ENCODE assay signal across 20 cellular contexts in the genomic region with DNA sequence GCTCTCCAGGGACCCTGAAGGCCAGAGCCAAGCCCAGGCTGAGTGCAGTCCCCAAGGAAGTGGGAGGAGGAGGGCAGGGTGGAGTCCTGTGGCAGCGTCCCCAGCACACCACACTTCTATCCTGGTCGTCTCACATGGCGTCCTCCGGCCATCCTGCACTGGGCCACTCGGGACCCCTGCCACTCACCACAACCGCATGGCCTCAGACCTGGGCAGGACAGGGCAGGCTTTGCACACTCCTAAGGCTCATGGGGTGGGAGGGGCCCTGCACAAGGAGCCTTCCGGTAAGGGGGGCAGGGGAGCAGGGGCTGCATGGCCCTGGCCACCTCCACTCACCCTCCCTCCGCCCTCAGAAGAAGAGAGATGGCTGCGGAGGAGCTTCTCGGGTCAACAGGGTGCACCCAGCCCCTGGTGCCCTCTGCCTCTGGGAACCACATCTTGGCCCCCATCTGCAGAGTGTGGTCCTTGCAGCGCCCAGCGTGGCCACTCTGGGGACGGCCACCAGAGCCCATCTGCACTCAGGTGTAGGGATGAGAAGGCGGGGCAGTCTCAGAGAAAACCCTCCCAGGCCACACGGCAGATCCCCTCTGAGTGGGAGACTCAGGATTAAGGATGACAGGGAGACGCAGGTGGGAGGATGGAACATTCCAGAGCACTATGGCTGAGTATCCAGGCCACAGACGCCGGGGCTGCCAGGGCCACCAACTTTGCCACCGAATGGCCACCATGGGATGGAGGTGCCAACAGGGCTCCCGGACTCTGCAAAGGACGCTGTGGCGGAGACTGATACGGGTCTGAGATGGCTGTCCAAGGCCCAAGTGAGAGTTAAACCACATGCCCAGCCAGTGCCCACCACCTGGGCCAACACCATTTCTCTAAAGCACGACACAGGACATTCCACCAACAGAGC. TPM values are rescaled to one million over a fixed set of nuclear protein-coding genes. Genes with fewer than 3 reads are reported as not detected.
DNase-seq lines count a peak whose midpoint lies in the region; ATAC-seq and FAIRE-seq lines count a peak whose summit lies in the region.
"Had no signal": no experiment of that assay in that cellular context is flagged by ENCODE, and none has a peak within 500 bp of the region (broad histone marks: within the 10 kb centered on the region; RNA-seq: fewer than 3 reads in every experiment).

No MANE protein-coding gene starts in this region.

- H3K9me3 ChIP-seq in T-helper 17 cell (ENCODE audit: control insufficient read depth, low read length, poor library complexity, severe bottlenecking): no peaks in the 10 kb centered on the region
- H3K9me3 ChIP-seq: body of pancreas, heart left ventricle had no signal

- ATAC-seq in T-helper 17 cell: no peak
- ATAC-seq in HG02798 (IDR thresholded peaks at IDR 0.05; ENCODE audit: poor library complexity, unreplicated experiment): no peak
- no peak for ATAC-seq in HG03520 (IDR thresholded peaks at IDR 0.05; ENCODE audit: unreplicated experiment)
- ATAC-seq: body of pancreas, heart left ventricle had no signal

- H3K27me3 Mint-ChIP-seq in activated naive CD4-positive, alpha-beta T cell treated with anti-CD3 and anti-CD28 coated beads, Interleukin-2, amount 10 ng/mL, durations not matched to agents 7 days and 5 days: peaks cover 5% of the 10 kb centered on the region
- no peaks in the 10 kb centered on the region for H3K27me3 Mint-ChIP-seq in T-helper 17 cell
- H3K27me3 Mint-ChIP-seq: activated CD4-positive, alpha-beta T cell treated with anti-CD3 and anti-CD28 coated beads, Interleukin-2, amount 10 ng/mL, durations not matched to agents 7 days and 5 days; activated naive CD4-positive, alpha-beta T cell treated with anti-CD3 and anti-CD28 coated beads, Interleukin-2, amount 50 U/mL, for 24 hours had no signal

- DNase-seq in activated naive CD4-positive, alpha-beta T cell treated with anti-CD3 and anti-CD28 coated beads, Interleukin-2, amount 50 U/mL, for 16 hours: peak; percentile 4
- no peak for DNase-seq in activated naive CD4-positive, alpha-beta T cell treated with anti-CD3 and anti-CD28 coated beads, Interleukin-2, amount 10 ng/mL, durations not matched to agents 7 days and 5 days
- DNase-seq in T-helper 17 cell (no peak), mesenteric fat pad (ENCODE audit: low spot score) (peak; percentile 88), urothelium cell line (ENCODE audit: low spot score) (no peak)
- no peak for DNase-seq in stimulated activated CD4-positive, alpha-beta T cell treated with anti-CD3 and anti-CD28 coated beads, Interleukin-4, amount 100 ng/mL, for 4 hours
- DNase-seq: ACHN; activated T-cell treated with anti-CD3 and anti-CD28 coated beads, Interleukin-2, amount 50 U/mL, for 24 hours; NCI-H146; stimulated activated CD4-positive, alpha-beta T cell treated with anti-CD3 and anti-CD28 coated beads, Interleukin-4, amount 100 ng/mL, for 24 hours had no signal

- H3K36me3 Mint-ChIP-seq in activated naive CD4-positive, alpha-beta T cell treated with anti-CD3 and anti-CD28 coated beads, Interleukin-2, amount 10 ng/mL, durations not matched to agents 7 days and 5 days: no peaks in the 10 kb centered on the region
- H3K36me3 Mint-ChIP-seq in T-helper 17 cell (ENCODE audit: low read depth): no peaks in the 10 kb centered on the region
- H3K36me3 Mint-ChIP-seq: activated naive CD4-positive, alpha-beta T cell treated with anti-CD3 and anti-CD28 coated beads, Interleukin-2, amount 50 U/mL, for 24 hours; CD14-positive monocyte; T-cell had no signal

- H3K4me3 Mint-ChIP-seq in activated naive CD4-positive, alpha-beta T cell treated with anti-CD3 and anti-CD28 coated beads, Interleukin-2, amount 10 ng/mL, durations not matched to agents 7 days and 5 days: no peak overlapping the region
- H3K4me3 Mint-ChIP-seq in T-helper 17 cell: peak overlapping the region; percentile 15
- H3K4me3 Mint-ChIP-seq: activated CD4-positive, alpha-beta T cell treated with anti-CD3 and anti-CD28 coated beads, Interleukin-2, amount 10 ng/mL, durations not matched to agents 7 days and 5 days; activated naive CD4-positive, alpha-beta T cell treated with anti-CD3 and anti-CD28 coated beads, Interleukin-2, amount 50 U/mL, for 24 hours; activated T-cell treated with anti-CD3 and anti-CD28 coated beads, Interleukin-2, amount 50 U/mL, for 24 hours; CD14-positive monocyte; T-cell had no signal

- FAIRE-seq in urothelium cell line (lab: Jason Lieb, UNC): peak; percentile 35
- FAIRE-seq: colon had no signal

- CTCF ChIA-PET in activated naive CD4-positive, alpha-beta T cell treated with anti-CD3 and anti-CD28 coated beads, Interleukin-2, amount 10 ng/mL, durations not matched to agents 7 days and 5 days (lab: Charles Lee): no interaction called here

- H3K9me3 Mint-ChIP-seq in activated naive CD4-positive, alpha-beta T cell treated with anti-CD3 and anti-CD28 coated beads, Interleukin-2, amount 10 ng/mL, durations not matched to agents 7 days and 5 days: no peaks in the 10 kb centered on the region
- H3K9me3 Mint-ChIP-seq: activated CD4-positive, alpha-beta T cell treated with anti-CD3 and anti-CD28 coated beads, Interleukin-2, amount 10 ng/mL, durations not matched to agents 7 days and 5 days; activated naive CD4-positive, alpha-beta T cell treated with anti-CD3 and anti-CD28 coated beads, Interleukin-2, amount 50 U/mL, for 24 hours; activated T-cell treated with anti-CD3 and anti-CD28 coated beads, Interleukin-2, amount 50 U/mL, for 24 hours; CD14-positive monocyte; neural crest cell; T-cell had no signal

- H3K27ac Mint-ChIP-seq in activated naive CD4-positive, alpha-beta T cell treated with anti-CD3 and anti-CD28 coated beads, Interleukin-2, amount 10 ng/mL, durations not matched to agents 7 days and 5 days: no peak overlapping the region
- H3K27ac Mint-ChIP-seq in T-helper 17 cell: no peak overlapping the region
- H3K27ac Mint-ChIP-seq: activated CD4-positive, alpha-beta T cell treated with anti-CD3 and anti-CD28 coated beads, Interleukin-2, amount 10 ng/mL, durations not matched to agents 7 days and 5 days; activated naive CD4-positive, alpha-beta T cell treated with anti-CD3 and anti-CD28 coated beads, Interleukin-2, amount 50 U/mL, for 24 hours; activated T-cell treated with anti-CD3 and anti-CD28 coated beads, Interleukin-2, amount 50 U/mL, for 24 hours; CD14-positive monocyte; T-cell had no signal

- H3K4me1 Mint-ChIP-seq in activated naive CD4-positive, alpha-beta T cell treated with anti-CD3 and anti-CD28 coated beads, Interleukin-2, amount 10 ng/mL, durations not matched to agents 7 days and 5 days: no peaks in the 10 kb centered on the region
- H3K4me1 Mint-ChIP-seq in T-helper 17 cell: no peaks in the 10 kb centered on the region
- H3K4me1 Mint-ChIP-seq: activated CD4-positive, alpha-beta T cell treated with anti-CD3 and anti-CD28 coated beads, Interleukin-2, amount 10 ng/mL, durations not matched to agents 7 days and 5 days; activated naive CD4-positive, alpha-beta T cell treated with anti-CD3 and anti-CD28 coated beads, Interleukin-2, amount 50 U/mL, for 24 hours; CD14-positive monocyte; neural crest cell; T-cell had no signal

RNA-seq across cellular contexts. Expression of a gene that starts 7.6 kb away (rescaled TPM):
- total RNA-seq in T-helper 17 cell (10 to 100 TPM; 17.3 to 35.4 TPM), mesenteric fat pad (5.4 TPM)

Comparison
In these comparisons a context has a peak if more than half of its experiments do, and no peak if none do; other contexts are left out.
1. DNase-seq: peak in activated naive CD4-positive, alpha-beta T cell treated with anti-CD3 and anti-CD28 coated beads, Interleukin-2, amount 50 U/mL, for 16 hours (single experiment) and mesenteric fat pad (single experiment); none in activated naive CD4-positive, alpha-beta T cell treated with anti-CD3 and anti-CD28 coated beads, Interleukin-2, amount 10 ng/mL, durations not matched to agents 7 days and 5 days (single experiment), T-helper 17 cell (0 of 3), urothelium cell line (single experiment) and stimulated activated CD4-positive, alpha-beta T cell treated with anti-CD3 and anti-CD28 coated beads, Interleukin-4, amount 100 ng/mL, for 4 hours (0 of 2).